Comparison of ENCODE assay signal across 10 cellular contexts in genomic region chr3:185280572-185281365, GRCh38. TPM values are rescaled to one million over a fixed set of nuclear protein-coding genes. Genes with fewer than 3 reads are reported as not detected.
DNase-seq lines count a peak whose midpoint lies in the region; ATAC-seq and TF ChIP-seq lines count a peak whose summit lies in the region.
"Had no signal": no experiment of that assay in that cellular context is flagged by ENCODE, and none has a peak within 500 bp of the region (broad histone marks: within the 10 kb centered on the region; RNA-seq: fewer than 3 reads in every experiment).

No MANE protein-coding gene starts in this region.

- H3K36me3 ChIP-seq in gastrocnemius medialis: no peaks in the 10 kb centered on the region
- H3K36me3 ChIP-seq: BLaER1 treated with 17β-estradiol and CSF1 and Interleukin-3, amounts not matched to agents 10 nM and 100 nM had no signal

- H3K4me1 ChIP-seq in gastrocnemius medialis: peaks cover 4 to 8% of the 10 kb centered on the region in 2 donors

- intact Hi-C loops in gastrocnemius medialis (cut with DNase I; ENCODE audit: low total_unique reads): no loop called here

- TF ChIP-seq POLR2A in gastrocnemius medialis (IDR thresholded peaks at IDR 0.05): no peak

- ATAC-seq in gastrocnemius medialis: no peak

- H3K4me3 ChIP-seq in fibroblast of mammary gland (ENCODE audit: control insufficient read depth, low read depth, low read length): no peak overlapping the region
- no peak overlapping the region for H3K4me3 ChIP-seq in gastrocnemius medialis
- H3K4me3 ChIP-seq: BLaER1 treated with 17β-estradiol and CSF1 and Interleukin-3, amounts not matched to agents 10 nM and 100 nM had no signal

- H3K27ac ChIP-seq in gastrocnemius medialis: no peak overlapping the region
- H3K27ac ChIP-seq: BLaER1 treated with 17β-estradiol and CSF1 and Interleukin-3, amounts not matched to agents 10 nM and 100 nM had no signal

- TF ChIP-seq CTCF in fibroblast of mammary gland (conservative IDR thresholded peaks at IDR 0.05; ENCODE audit: control insufficient read depth, insufficient read depth, low read depth, low read length) (peak; percentile 81), gastrocnemius medialis (IDR thresholded peaks at IDR 0.05 in 4 of 5, conservative IDR thresholded peaks at IDR 0.05 in 1 of 5) (peak in 2 of 5 experiments; percentile 17 to 22)

- DNase-seq in NCI-H524 (lab: John Stamatoyannopoulos, UW) (peak; percentile 67 to 76), NCI-H524 treated with DMSO at 0.1 percent for 48 hours (lab: John Stamatoyannopoulos, UW) (no peak), MV-4-11 (lab: John Stamatoyannopoulos, UW) (peak; percentile 84), SIG-M5 treated with dmso at 0.1 percent for 504 hours (lab: John Stamatoyannopoulos, UW; ENCODE audit: unreplicated experiment) (peak; percentile 96), fibroblast of mammary gland (ENCODE audit: low read depth) (peak; percentile 74), renal cortical epithelial cell (ENCODE audit: low read depth) (peak; percentile 69), gastrocnemius medialis (no peak), hypothalamus (lab: John Stamatoyannopoulos, UW) (no peak)
- DNase-seq: activated naive CD8-positive, alpha-beta T cell treated with anti-CD3 and anti-CD28 coated beads, Interleukin-2, amount 10 ng/mL, durations not matched to agents 7 days and 5 days had no signal

- H3K27me3 ChIP-seq in gastrocnemius medialis: peaks cover 0 to 12% (median 2%) of the 10 kb centered on the region in 3 donors
- H3K27me3 ChIP-seq: BLaER1 treated with 17β-estradiol and CSF1 and Interleukin-3, amounts not matched to agents 10 nM and 100 nM had no signal

- in situ Hi-C loops in gastrocnemius medialis (cut with MboI; ENCODE audit: low sequenced_read_pairs in 4 of 4): no loop called here

- no peaks in the 10 kb centered on the region for H3K9me3 ChIP-seq in gastrocnemius medialis

RNA-seq across cellular contexts. Expression of gene EHHADH, which starts 26.9 kb away (rescaled TPM):
- total RNA-seq in renal cortical epithelial cell (21.9 and 35.6 TPM in 2 replicates), gastrocnemius medialis (1 to 10 TPM; 1.4 to 3.4 (median 1.7) TPM)

Comparison
In these comparisons a context has a peak if more than half of its experiments do, and no peak if none do; other contexts are left out.
1. DNase-seq: peak in NCI-H524 (2 of 2), MV-4-11 (single experiment), SIG-M5 treated with dmso at 0.1 percent for 504 hours (single experiment), fibroblast of mammary gland (single experiment) and renal cortical epithelial cell (single experiment); none in NCI-H524 treated with DMSO at 0.1 percent for 48 hours (single experiment), gastrocnemius medialis (0 of 2) and hypothalamus (0 of 51).